ENCODE assay signal across 8 cellular contexts in the genomic region with DNA sequence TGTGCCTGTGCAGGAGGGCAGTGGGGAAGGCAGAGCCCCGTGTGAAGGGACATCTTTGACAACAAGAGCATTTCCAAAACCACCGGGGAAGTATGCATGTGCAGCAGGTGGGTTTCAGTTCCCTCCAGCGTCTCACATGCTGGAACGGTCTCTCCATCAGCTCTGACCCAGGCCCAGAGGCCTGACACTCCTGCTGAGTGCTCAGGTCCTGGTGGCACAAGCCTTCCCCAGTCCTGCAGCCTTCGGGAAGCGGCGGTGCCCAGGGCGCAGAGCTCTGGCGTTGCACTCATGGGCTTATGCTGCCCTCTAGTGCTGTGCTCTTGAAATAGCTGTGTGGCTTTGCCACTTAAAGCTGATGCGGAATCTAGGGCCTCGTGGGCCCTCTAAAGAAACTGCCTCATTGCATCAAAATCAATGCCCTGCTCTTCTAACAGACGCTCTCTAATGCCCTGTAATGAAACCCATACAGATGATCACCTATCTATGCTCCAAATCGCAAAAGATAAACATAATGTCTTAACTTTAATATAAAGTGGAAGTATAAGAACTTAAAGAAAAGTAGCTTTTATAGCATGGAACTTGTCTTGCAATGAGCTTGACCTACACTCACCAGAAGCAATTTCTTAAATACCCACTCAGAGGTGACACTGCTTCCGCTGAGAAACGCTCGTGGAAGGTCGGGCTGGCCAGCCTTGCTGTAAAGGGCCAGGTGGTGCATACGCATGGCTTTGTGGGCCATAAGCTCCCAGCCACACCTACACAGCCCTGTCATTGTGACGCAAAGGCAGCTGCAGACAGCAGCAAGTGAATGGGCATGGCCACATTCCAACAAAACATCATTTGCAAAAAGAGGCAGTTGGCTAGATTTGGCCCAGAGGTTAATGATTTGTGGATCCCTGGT.
DNase-seq lines count a peak whose midpoint lies in the region; ATAC-seq, FAIRE-seq and TF ChIP-seq lines count a peak whose summit lies in the region.

No MANE protein-coding gene starts in this region.

- H3K9me3 ChIP-seq in WERI-Rb-1 (ENCODE audit: severe bottlenecking), result no peaks in the 10 kb centered on the region

- no peak overlapping the region for H3K4me3 Mint-ChIP-seq in central memory CD8-positive, alpha-beta T cell

- ATAC-seq in GM18502 (IDR thresholded peaks at IDR 0.05; ENCODE audit: poor library complexity, unreplicated experiment), result peak; percentile 67
- peak; percentile 53 for ATAC-seq in HG02870 (IDR thresholded peaks at IDR 0.05; ENCODE audit: unreplicated experiment)
- ATAC-seq in central memory CD8-positive, alpha-beta T cell (replicated peaks; ENCODE audit: extremely low read depth, poor library complexity, severe bottlenecking), result peak; percentile 24

- H3K4me3 ChIP-seq in WERI-Rb-1 (ENCODE audit: low read depth, low read length), result no peak overlapping the region

- no peaks in the 10 kb centered on the region for H3K36me3 ChIP-seq in WERI-Rb-1

- H3K9me3 Mint-ChIP-seq in central memory CD8-positive, alpha-beta T cell, result no peaks in the 10 kb centered on the region

- peak; percentile 5 to 35 for DNase-seq in NCI-H1930 (lab: John Stamatoyannopoulos, UW)
- DNase-seq in WERI-Rb-1, result peak; percentile 69
- DNase-seq in central memory CD8-positive, alpha-beta T cell (ENCODE audit: low spot score in 2 of 2), result peak in 1 of 2 donors; percentile 15
- DNase-seq in left kidney (ENCODE audit: low read depth, low spot score), result peak; percentile 81
- peak; percentile 38 to 44 for DNase-seq in stimulated activated CD4-positive, alpha-beta T cell treated with anti-CD3 and anti-CD28 coated beads, Interleukin-2, amount 100 ng/mL, for 48 hours

- FAIRE-seq in A204.1 (lab: Jason Lieb, UNC), result peak; percentile 68

- peaks cover 7% of the 10 kb centered on the region for H3K27me3 ChIP-seq in WERI-Rb-1 (ENCODE audit: insufficient read depth, low read depth, severe bottlenecking)

- H3K4me1 Mint-ChIP-seq in central memory CD8-positive, alpha-beta T cell, result peaks cover 9% of the 10 kb centered on the region

- peaks cover 45% of the 10 kb centered on the region for H3K27me3 Mint-ChIP-seq in central memory CD8-positive, alpha-beta T cell

- H3K36me3 Mint-ChIP-seq in central memory CD8-positive, alpha-beta T cell (ENCODE audit: insufficient read depth), result no peaks in the 10 kb centered on the region

- H3K27ac Mint-ChIP-seq in central memory CD8-positive, alpha-beta T cell (ENCODE audit: low read depth), result no peak overlapping the region

- no peak overlapping the region for H3K27ac ChIP-seq in WERI-Rb-1

- TF ChIP-seq CTCF in WERI-Rb-1 (IDR thresholded peaks at IDR 0.05; ENCODE audit: low read depth, low read length), result peak; percentile 87
